In genomic region chr11:87331273-87331672, GRCh38 we compare ENCODE assay signal across 19 cellular contexts.
A peak's percentile ranks its signal among the peaks of the same experiment; 100 is the strongest.
DNase-seq lines count a peak whose midpoint lies in the region; ATAC-seq, FAIRE-seq and TF ChIP-seq lines count a peak whose summit lies in the region.
"Had no signal": no experiment of that assay in that cellular context is flagged by ENCODE, and none has a peak within 500 bp of the region (broad histone marks: within the 10 kb centered on the region; RNA-seq: fewer than 3 reads in every experiment).

No MANE protein-coding gene starts in this region.

- H3K4me3 ChIP-seq in heart right ventricle (no peak overlapping the region), aorta (ENCODE audit: low read length in 2 of 2) (no peak overlapping the region)

- intact Hi-C loops in heart right ventricle (cut with DNase I), result no loop called here
- intact Hi-C loops in aorta (cut with DNase I), result no loop called here

- DNase-seq in NCI-H1436 (lab: John Stamatoyannopoulos, UW) (peak; percentile 18), NCI-H1436 treated with DMSO at 0.1 percent for 48 hours (lab: John Stamatoyannopoulos, UW) (no peak), heart right ventricle (no peak), neural crest cell (ENCODE audit: low read depth, low spot score) (no peak), aorta (no peak), HTR-8/SVneo (ENCODE audit: insufficient read length, low spot score) (no peak)
- DNase-seq: BE2C; CD4-positive, alpha-beta T cell; EL; H9; NCI-H1105; NCI-H187; NCI-H2171; NCI-H446; NK-92 treated with Interleukin-12 subunit alpha and Interleukin-12 subunit beta, amount 100 ng/mL, for 24 hours had no signal

- peak overlapping the region; percentile 81 for H3K27ac Mint-ChIP-seq in neural crest cell (ENCODE audit: unreplicated experiment)
- H3K27ac Mint-ChIP-seq: CD4-positive, alpha-beta T cell; H9; IgD-negative memory B cell had no signal

- H3K27ac ChIP-seq in heart right ventricle (peak overlapping the region in 6 of 10 donors; percentile 19 to 69 (median 43)), aorta (ENCODE audit: low read depth in 1 of 2, low read length in 2 of 2) (no peak overlapping the region)
- H3K27ac ChIP-seq: 22Rv1 had no signal

- H3K27me3 ChIP-seq in heart right ventricle, result no peaks in the 10 kb centered on the region
- H3K27me3 ChIP-seq in aorta (ENCODE audit: control insufficient read depth in 1 of 2, insufficient read depth in 2 of 2, low read length in 1 of 2), result no peaks in the 10 kb centered on the region
- H3K27me3 ChIP-seq: BE2C had no signal

- peaks cover 34% of the 10 kb centered on the region for H3K36me3 Mint-ChIP-seq in neural crest cell (ENCODE audit: low read depth)

- WGBS in heart right ventricle, 2 donors, result 66 to 72% methylated on average over 6 of the region's 6 CpGs
- WGBS in aorta, 2 donors, result 42 to 59% methylated on average over 6 of the region's 6 CpGs

- no peak overlapping the region for H3K4me3 Mint-ChIP-seq in neural crest cell
- H3K4me3 Mint-ChIP-seq: CD4-positive, alpha-beta T cell; H9; IgD-negative memory B cell had no signal

- ATAC-seq in heart right ventricle, result peak in 7 of 8 donors; percentile 65 to 86 (median 74)
- peak; percentile 56 for ATAC-seq in aorta (ENCODE audit: low FRiP score)
- no peak for ATAC-seq in HG02981 (IDR thresholded peaks at IDR 0.05; ENCODE audit: unreplicated experiment)
- ATAC-seq in GM21717 (IDR thresholded peaks at IDR 0.05; ENCODE audit: unreplicated experiment), result no peak

- peaks cover 0 to 16% (median 7%) of the 10 kb centered on the region in 9 donors for H3K4me1 ChIP-seq in heart right ventricle
- H3K4me1 ChIP-seq in aorta (ENCODE audit: control insufficient read depth in 1 of 2, insufficient read depth in 2 of 2, low read length in 2 of 2), result no peaks in the 10 kb centered on the region
- H3K4me1 ChIP-seq: BE2C had no signal

- no peaks in the 10 kb centered on the region for H3K4me1 Mint-ChIP-seq in neural crest cell
- H3K4me1 Mint-ChIP-seq: IgD-negative memory B cell had no signal

- FAIRE-seq in HTR-8/SVneo (lab: Jason Lieb, UNC), result no peak

- TF ChIP-seq CTCF in heart right ventricle (IDR thresholded peaks at IDR 0.05) (no peak), neural crest cell (conservative IDR thresholded peaks at IDR 0.05) (no peak)

- no peaks in the 10 kb centered on the region for H3K27me3 Mint-ChIP-seq in neural crest cell (ENCODE audit: low read depth)
- H3K27me3 Mint-ChIP-seq: CD4-positive, alpha-beta T cell; IgD-negative memory B cell had no signal

- peaks cover 0 to 7% (median 0%) of the 10 kb centered on the region in 11 donors for H3K9me3 ChIP-seq in heart right ventricle
- no peaks in the 10 kb centered on the region for H3K9me3 ChIP-seq in aorta (ENCODE audit: control insufficient read depth, low read length)
- H3K9me3 ChIP-seq: BE2C had no signal

- H3K9me3 Mint-ChIP-seq in neural crest cell, result peaks cover 10% of the 10 kb centered on the region

- H3K36me3 ChIP-seq in heart right ventricle (peaks cover 0 to 18% (median 0%) of the 10 kb centered on the region in 9 donors), aorta (ENCODE audit: control insufficient read depth in 1 of 2, insufficient read depth in 2 of 2, low read length in 1 of 2) (no peaks in the 10 kb centered on the region)
- H3K36me3 ChIP-seq: BE2C had no signal

Comparison
In these comparisons a context has a peak if more than half of its experiments do, and no peak if none do; other contexts are left out.
1. ATAC-seq: peak in heart right ventricle (7 of 8) and aorta (single experiment); none in HG02981 (single experiment) and GM21717 (single experiment).
2. H3K27ac ChIP-seq: peak in heart right ventricle (6 of 10); none in aorta (0 of 2).